Comparison of ENCODE assay signal across 2 cellular contexts in the genomic region with DNA sequence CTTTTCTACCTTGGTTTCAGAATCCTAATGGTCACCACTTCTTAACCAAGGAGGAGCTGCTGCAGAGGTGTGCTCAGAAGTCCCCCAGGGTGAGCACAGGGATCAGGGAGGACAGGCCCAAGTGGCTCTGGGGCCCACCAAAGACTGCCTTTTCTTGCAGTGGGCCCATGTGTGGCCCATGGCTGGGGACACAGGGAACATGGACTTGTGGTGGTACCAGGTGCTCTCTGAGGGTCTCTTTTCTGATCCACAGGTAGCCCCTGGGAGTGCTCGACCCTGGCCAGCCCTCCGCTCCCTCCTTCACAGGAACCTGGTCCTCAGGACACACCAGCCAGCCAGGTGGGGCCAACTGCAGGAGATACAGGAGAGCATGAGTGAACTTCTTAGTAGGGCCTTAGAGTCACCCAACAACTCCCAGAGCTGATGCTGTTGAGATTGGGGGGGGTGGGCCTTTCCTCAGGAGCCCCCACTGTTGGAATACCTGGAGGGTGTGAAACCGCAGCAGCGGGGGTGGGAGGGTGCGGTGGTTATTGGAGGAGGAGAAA.
TF ChIP-seq lines count a peak whose summit lies in the region.

No MANE protein-coding gene starts in this region.

TF ChIP-seq in HCT116, 20 proteins besides CTCF, POLR2A, EP300 and RAD21:
- TF ChIP-seq, protein P1, sequence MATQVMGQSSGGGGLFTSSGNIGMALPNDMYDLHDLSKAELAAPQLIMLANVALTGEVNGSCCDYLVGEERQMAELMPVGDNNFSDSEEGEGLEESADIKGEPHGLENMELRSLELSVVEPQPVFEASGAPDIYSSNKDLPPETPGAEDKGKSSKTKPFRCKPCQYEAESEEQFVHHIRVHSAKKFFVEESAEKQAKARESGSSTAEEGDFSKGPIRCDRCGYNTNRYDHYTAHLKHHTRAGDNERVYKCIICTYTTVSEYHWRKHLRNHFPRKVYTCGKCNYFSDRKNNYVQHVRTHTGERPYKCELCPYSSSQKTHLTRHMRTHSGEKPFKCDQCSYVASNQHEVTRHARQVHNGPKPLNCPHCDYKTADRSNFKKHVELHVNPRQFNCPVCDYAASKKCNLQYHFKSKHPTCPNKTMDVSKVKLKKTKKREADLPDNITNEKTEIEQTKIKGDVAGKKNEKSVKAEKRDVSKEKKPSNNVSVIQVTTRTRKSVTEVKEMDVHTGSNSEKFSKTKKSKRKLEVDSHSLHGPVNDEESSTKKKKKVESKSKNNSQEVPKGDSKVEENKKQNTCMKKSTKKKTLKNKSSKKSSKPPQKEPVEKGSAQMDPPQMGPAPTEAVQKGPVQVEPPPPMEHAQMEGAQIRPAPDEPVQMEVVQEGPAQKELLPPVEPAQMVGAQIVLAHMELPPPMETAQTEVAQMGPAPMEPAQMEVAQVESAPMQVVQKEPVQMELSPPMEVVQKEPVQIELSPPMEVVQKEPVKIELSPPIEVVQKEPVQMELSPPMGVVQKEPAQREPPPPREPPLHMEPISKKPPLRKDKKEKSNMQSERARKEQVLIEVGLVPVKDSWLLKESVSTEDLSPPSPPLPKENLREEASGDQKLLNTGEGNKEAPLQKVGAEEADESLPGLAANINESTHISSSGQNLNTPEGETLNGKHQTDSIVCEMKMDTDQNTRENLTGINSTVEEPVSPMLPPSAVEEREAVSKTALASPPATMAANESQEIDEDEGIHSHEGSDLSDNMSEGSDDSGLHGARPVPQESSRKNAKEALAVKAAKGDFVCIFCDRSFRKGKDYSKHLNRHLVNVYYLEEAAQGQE (IDR thresholded peaks at IDR 0.05; ENCODE audit: low read depth), result no peak
- TF ChIP-seq SRF (IDR thresholded peaks at IDR 0.05; ENCODE audit: low read depth) (no peak), SIN3A (IDR thresholded peaks at IDR 0.05; ENCODE audit: low read depth) (no peak), EGR1 (IDR thresholded peaks at IDR 0.05; ENCODE audit: low read depth) (no peak), SP1 (IDR thresholded peaks at IDR 0.05; ENCODE audit: low read depth) (no peak), POLR2AphosphoS5 (IDR thresholded peaks at IDR 0.05; ENCODE audit: low read depth, low read length) (no peak), ZFX (IDR thresholded peaks at IDR 0.05) (no peak), CBX3 (IDR thresholded peaks at IDR 0.05; ENCODE audit: low read depth) (no peak), FOSL1 (IDR thresholded peaks at IDR 0.05; ENCODE audit: low read depth) (no peak), JUND (IDR thresholded peaks at IDR 0.05) (no peak), EZH2 (IDR thresholded peaks at IDR 0.05) (no peak), ZNF274 (IDR thresholded peaks at IDR 0.05; ENCODE audit: low read depth, low read length) (no peak)
- TF ChIP-seq, protein P2, sequence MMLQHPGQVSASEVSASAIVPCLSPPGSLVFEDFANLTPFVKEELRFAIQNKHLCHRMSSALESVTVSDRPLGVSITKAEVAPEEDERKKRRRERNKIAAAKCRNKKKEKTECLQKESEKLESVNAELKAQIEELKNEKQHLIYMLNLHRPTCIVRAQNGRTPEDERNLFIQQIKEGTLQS (IDR thresholded peaks at IDR 0.05), result no peak
- TF ChIP-seq, protein P3, sequence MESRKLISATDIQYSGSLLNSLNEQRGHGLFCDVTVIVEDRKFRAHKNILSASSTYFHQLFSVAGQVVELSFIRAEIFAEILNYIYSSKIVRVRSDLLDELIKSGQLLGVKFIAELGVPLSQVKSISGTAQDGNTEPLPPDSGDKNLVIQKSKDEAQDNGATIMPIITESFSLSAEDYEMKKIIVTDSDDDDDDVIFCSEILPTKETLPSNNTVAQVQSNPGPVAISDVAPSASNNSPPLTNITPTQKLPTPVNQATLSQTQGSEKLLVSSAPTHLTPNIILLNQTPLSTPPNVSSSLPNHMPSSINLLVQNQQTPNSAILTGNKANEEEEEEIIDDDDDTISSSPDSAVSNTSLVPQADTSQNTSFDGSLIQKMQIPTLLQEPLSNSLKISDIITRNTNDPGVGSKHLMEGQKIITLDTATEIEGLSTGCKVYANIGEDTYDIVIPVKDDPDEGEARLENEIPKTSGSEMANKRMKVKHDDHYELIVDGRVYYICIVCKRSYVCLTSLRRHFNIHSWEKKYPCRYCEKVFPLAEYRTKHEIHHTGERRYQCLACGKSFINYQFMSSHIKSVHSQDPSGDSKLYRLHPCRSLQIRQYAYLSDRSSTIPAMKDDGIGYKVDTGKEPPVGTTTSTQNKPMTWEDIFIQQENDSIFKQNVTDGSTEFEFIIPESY (IDR thresholded peaks at IDR 0.05; ENCODE audit: extremely low read depth, insufficient replicate concordance, low read length), result no peak

TF ChIP-seq in K562, 482 proteins besides CTCF, POLR2A, EP300 and RAD21:
- TF ChIP-seq NCOA6 (IDR thresholded peaks at IDR 0.05) (no peak), RBFOX2 (IDR thresholded peaks at IDR 0.05; ENCODE audit: low read depth, low read length) (peak; percentile 18)
TF ChIP-seq in K562: peak in this region for 1.
